Comparison of ENCODE assay signal across 8 cellular contexts in the genomic region with DNA sequence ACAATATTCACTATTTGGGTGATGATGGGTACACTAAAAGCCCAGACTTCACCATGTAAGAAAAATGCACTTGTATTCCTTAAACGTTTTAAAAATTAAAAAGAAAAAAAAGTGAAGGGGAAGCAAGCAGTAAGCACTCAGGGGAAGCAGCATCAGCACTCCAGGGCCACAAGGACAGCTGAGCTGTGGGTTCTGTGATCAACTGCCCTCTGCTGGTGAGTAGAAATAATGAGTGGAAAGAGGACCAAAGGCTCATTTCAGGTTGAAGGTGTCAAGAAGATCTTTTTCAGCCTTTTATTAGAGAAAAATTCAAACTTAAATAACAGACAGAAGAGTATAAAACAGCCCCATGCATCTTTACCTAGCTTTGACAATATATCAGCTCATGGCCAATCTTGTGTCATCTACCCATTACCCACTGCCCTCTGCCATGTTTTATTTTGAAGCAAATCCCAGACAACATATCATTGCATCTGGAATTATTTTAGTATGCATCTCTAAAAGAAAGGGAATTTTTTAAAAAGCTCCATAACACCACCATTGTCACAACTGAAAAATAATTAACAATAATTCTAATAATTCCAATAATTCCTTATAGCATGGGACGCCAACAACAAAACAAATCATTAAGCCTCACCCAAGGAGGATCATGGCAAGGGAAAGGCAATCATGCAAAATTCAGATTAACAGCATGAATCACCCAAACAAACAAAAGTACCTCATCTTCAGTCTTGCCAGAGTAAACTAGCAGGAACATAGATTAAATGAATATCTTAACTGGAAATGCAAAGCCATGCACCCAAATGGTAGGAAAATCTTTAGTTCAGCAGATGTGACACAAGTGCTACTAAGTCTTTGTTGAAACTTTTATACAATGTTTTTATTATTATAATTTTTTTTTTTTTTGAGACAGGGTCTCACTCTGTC. TPM values are rescaled to one million over a fixed set of nuclear protein-coding genes. Genes with fewer than 3 reads are reported as not detected.
DNase-seq lines count a peak whose midpoint lies in the region; ATAC-seq and TF ChIP-seq lines count a peak whose summit lies in the region.

No MANE protein-coding gene starts in this region.

- ATAC-seq in GM19351 (IDR thresholded peaks at IDR 0.05; ENCODE audit: unreplicated experiment) (peak; percentile 79), left lobe of liver (peak; percentile 97)

- no peak overlapping the region for H3K4me3 Mint-ChIP-seq in Caco-2 (ENCODE audit: unreplicated experiment)

- H3K27me3 Mint-ChIP-seq in Caco-2 (ENCODE audit: insufficient read depth, unreplicated experiment) = no peaks in the 10 kb centered on the region

- POLR2A ChIA-PET in Caco-2 (lab: Charles Lee) = no interaction called here

- no peak overlapping the region for H3K27ac Mint-ChIP-seq in Caco-2 (ENCODE audit: unreplicated experiment)

- WGBS in thyroid gland, 2 donors = 50 to 52% methylated on average over 2 of the region's 2 CpGs

- H3K36me3 Mint-ChIP-seq in Caco-2 (ENCODE audit: insufficient read depth, unreplicated experiment) = peaks cover 47% of the 10 kb centered on the region

- H3K4me1 Mint-ChIP-seq in Caco-2 (ENCODE audit: low read depth, unreplicated experiment) = no peaks in the 10 kb centered on the region

- peaks cover 11% of the 10 kb centered on the region for H3K9me3 Mint-ChIP-seq in Caco-2 (ENCODE audit: unreplicated experiment)

- intact Hi-C loops in Caco-2 (cut with micrococcal nuclease; ENCODE audit: unreplicated experiment) = loop anchor here (1.0 to 2.0 kb wide), 5 partner anchors 30 to 425 kb away; no protein-coding TSS in a partner anchor
- intact Hi-C loops in thyroid gland (cut with DNase I) = loop anchor here (5.0 kb wide), 1 partner anchor 427 kb away; no protein-coding TSS in a partner anchor

- H3K4me1 ChIP-seq in Caco-2 (no peaks in the 10 kb centered on the region), thyroid gland (no peaks in the 10 kb centered on the region)

- H3K4me3 ChIP-seq in Caco-2 (ENCODE audit: low read depth, low read length) = no peak overlapping the region
- H3K4me3 ChIP-seq in MG63 = no peak overlapping the region
- no peak overlapping the region for H3K4me3 ChIP-seq in choroid plexus epithelial cell (ENCODE audit: low read depth, low read length)
- H3K4me3 ChIP-seq in thyroid gland (replicated peaks in 1 of 3) = no peak overlapping the region

- peaks cover 4% of the 10 kb centered on the region; the same call in 1 of the 2 replicates for H3K36me3 ChIP-seq in Caco-2 (ENCODE audit: control insufficient read depth, insufficient read depth, low read length)
- peaks cover 9% of the 10 kb centered on the region for H3K36me3 ChIP-seq in MG63
- H3K36me3 ChIP-seq in thyroid gland = peaks cover 10 to 11% of the 10 kb centered on the region in 2 donors

- no TSS peak for BruUV-seq in Caco-2 (replicated peaks; lab: Mats Ljungman, UMichigan)

- CTCF ChIA-PET in Caco-2 (lab: Charles Lee) = interaction anchor here (0.7 to 1.0 kb wide), 6 partner anchors 20 to 425 kb away, joined by 3 to 9 read pairs (median 6); no protein-coding TSS in a partner anchor

- DNase-seq in Caco-2 = peak; percentile 47 to 55
- peak; percentile 20 for DNase-seq in MG63
- DNase-seq in T-helper 1 cell = peak in 3 of 5 donors; percentile 17 to 65 (median 32)
- peak; percentile 84 for DNase-seq in choroid plexus epithelial cell (ENCODE audit: low read depth)
- DNase-seq in left lobe of liver (ENCODE audit: low spot score) = no peak
- peak; percentile 50 to 54 for DNase-seq in thyroid gland
- DNase-seq in T1000 (lab: John Stamatoyannopoulos, UW) = no peak

- H3K27ac ChIP-seq in thyroid gland = no peak overlapping the region

- TF ChIP-seq CTCF in Caco-2 (IDR thresholded peaks at IDR 0.05; ENCODE audit: insufficient read depth in 1 of 2, low read depth in 1 of 2, low read length in 1 of 2, severe bottlenecking in 1 of 2, unreplicated experiment in 1 of 2) (peak; percentile 73 to 79), choroid plexus epithelial cell (conservative IDR thresholded peaks at IDR 0.05; ENCODE audit: low read depth, low read length) (peak; percentile 86), thyroid gland (IDR thresholded peaks at IDR 0.05) (peak in 5 of 6 experiments; percentile 44 to 85 (median 70))

- H3K9me3 ChIP-seq in Caco-2 (no peaks in the 10 kb centered on the region), MG63 (no peaks in the 10 kb centered on the region), thyroid gland (no peaks in the 10 kb centered on the region)

- H3K27me3 ChIP-seq in Caco-2 (replicated peaks; ENCODE audit: control insufficient read depth, insufficient read depth, low read length) (no peaks in the 10 kb centered on the region), MG63 (no peaks in the 10 kb centered on the region), thyroid gland (no peaks in the 10 kb centered on the region)

- TF ChIP-seq POLR2A in thyroid gland (IDR thresholded peaks at IDR 0.05) = no peak

RNA-seq across cellular contexts. Expression of a gene that starts 42.4 kb away (rescaled TPM):
- 19.7 and 22.4 TPM in 2 replicates for total RNA-seq in Caco-2 (2022)
- total RNA-seq in MG63 (2014; rRNA removed; shearing (Covaris generic); ENCODE audit: low replicate concordance) = 0.59 and 1.1 TPM in 2 replicates
- total RNA-seq in left lobe of liver = 7.8 TPM
- total RNA-seq in thyroid gland = 10 to 100 TPM; 10.0 to 15.9 (median 11.4) TPM

Comparison
In these comparisons a context has a peak if more than half of its experiments do, and no peak if none do; other contexts are left out.
1. DNase-seq: peak in Caco-2 (2 of 2), MG63 (single experiment), T-helper 1 cell (3 of 5), choroid plexus epithelial cell (single experiment) and thyroid gland (2 of 2); none in left lobe of liver (single experiment) and T1000 (single experiment).
2. Peak in every context shown above with its lines, with median percentiles within 50 percentile points of each other: CTCF ChIP-seq.